ENCODE assay signal across 1 cellular context in genomic region chr1:62529227-62529626, GRCh38.
TF ChIP-seq lines count a peak whose summit lies in the region.

No MANE protein-coding gene starts in this region.

TF ChIP-seq in HepG2, 621 proteins besides CTCF, POLR2A, EP300 and RAD21 (continued from another document):
- TF ChIP-seq ZNF704 (CRISPR knock-in tag; IDR thresholded peaks at IDR 0.05; ENCODE audit: borderline replicate concordance) (no peak), NAIF1 (CRISPR knock-in tag; IDR thresholded peaks at IDR 0.05; ENCODE audit: borderline replicate concordance) (no peak), ZNF891 (CRISPR knock-in tag; IDR thresholded peaks at IDR 0.05) (no peak), HOXA3 (CRISPR knock-in tag; IDR thresholded peaks at IDR 0.05) (0 out of 2 replicates have a peak, but pooled peaks have one; percentile 29), MLX (CRISPR knock-in tag; IDR thresholded peaks at IDR 0.05) (peak; percentile 65; the same call in 1 of the 2 replicates), ZNF543 (CRISPR knock-in tag; IDR thresholded peaks at IDR 0.05) (no peak)
